22 cellular contexts compared by ENCODE assay signal in the genomic region with DNA sequence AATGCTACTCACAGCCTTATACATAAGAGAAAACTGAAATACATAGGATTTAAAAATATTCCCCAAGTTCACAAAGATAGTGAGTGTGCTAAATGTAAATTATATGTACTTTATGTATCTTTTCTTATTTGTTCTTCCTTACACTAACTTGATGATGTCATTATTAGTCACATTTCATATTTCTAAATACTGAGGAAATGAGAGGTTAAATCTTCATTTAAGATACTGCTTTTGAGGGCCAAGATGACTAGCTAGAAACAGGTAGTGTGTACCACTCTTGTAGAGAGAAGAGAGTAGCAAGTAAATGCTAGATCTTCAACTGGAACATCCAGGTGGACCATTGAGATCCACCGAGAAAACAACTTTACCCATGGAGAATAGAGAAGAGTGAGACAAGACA. TPM values are rescaled to one million over a fixed set of nuclear protein-coding genes. Genes with fewer than 3 reads are reported as not detected.
DNase-seq lines count a peak whose midpoint lies in the region; ATAC-seq, FAIRE-seq and TF ChIP-seq lines count a peak whose summit lies in the region.
"Had no signal": no experiment of that assay in that cellular context is flagged by ENCODE, and none has a peak within 500 bp of the region (broad histone marks: within the 10 kb centered on the region; RNA-seq: fewer than 3 reads in every experiment).

No MANE protein-coding gene starts in this region.

- intact Hi-C loops in PC-3 (cut with micrococcal nuclease) (no loop called here), cardiac septum (cut with DNase I) (no loop called here)

- H3K27me3 ChIP-seq in PC-3 (ENCODE audit: low read length), result no peaks in the 10 kb centered on the region
- no peaks in the 10 kb centered on the region for H3K27me3 ChIP-seq in bronchial epithelial cell (ENCODE audit: control insufficient read depth, insufficient read depth, low read length)
- H3K27me3 ChIP-seq: BLaER1, Peyer's patch had no signal

- peaks cover 13 to 17% of the 10 kb centered on the region in 2 donors for H3K36me3 Mint-ChIP-seq in activated T-cell treated with anti-CD3 and anti-CD28 coated beads, Interleukin-2, amount 50 U/mL, for 72 hours (ENCODE audit: insufficient read depth in 2 of 2)
- H3K36me3 Mint-ChIP-seq in stimulated activated effector memory CD8-positive, alpha-beta T cell treated with anti-CD3 and anti-CD28 coated beads, Interleukin-12 subunit alpha, Interleukin-12 subunit beta, amount 100 ng/mL, for 72 hours, result peaks cover 24% of the 10 kb centered on the region

- no peak for TF ChIP-seq CTCF in PC-3 (conservative IDR thresholded peaks at IDR 0.05; ENCODE audit: low read depth, low read length)
- TF ChIP-seq CTCF in bronchial epithelial cell (IDR thresholded peaks at IDR 0.05; ENCODE audit: insufficient read depth, low read length, severe bottlenecking), result no peak

- H3K27me3 Mint-ChIP-seq in activated T-cell treated with anti-CD3 and anti-CD28 coated beads, Interleukin-2, amount 50 U/mL, for 72 hours (ENCODE audit: low read depth), result peaks cover 33% of the 10 kb centered on the region
- H3K27me3 Mint-ChIP-seq: CD4-positive, alpha-beta memory T cell had no signal

- no peak overlapping the region for H2AFZ ChIP-seq in PC-3 (ENCODE audit: low read length)
- H2AFZ ChIP-seq: GM23248 had no signal

- POLR2A ChIA-PET in PC-3 (lab: Charles Lee; ENCODE audit: unreplicated experiment), result no interaction called here

- no peak for FAIRE-seq in bronchial epithelial cell (lab: Jason Lieb, UNC)
- FAIRE-seq: GM12891, GM19239 had no signal

- H3K36me3 ChIP-seq in PC-3 (ENCODE audit: low read depth, low read length) (no peaks in the 10 kb centered on the region), bronchial epithelial cell (ENCODE audit: control insufficient read depth, insufficient read depth, low read length) (no peaks in the 10 kb centered on the region)
- H3K36me3 ChIP-seq: BLaER1, HAP-1, Peyer's patch had no signal

- DNase-seq in activated T-cell treated with anti-CD3 and anti-CD28 coated beads, Interleukin-2, amount 50 U/mL, for 72 hours, result no peak
- DNase-seq in activated T-cell treated with anti-CD3 and anti-CD28 coated beads, Interleukin-2, amount 50 U/mL, for 1 hour, result no peak
- DNase-seq in PC-3, result peak; percentile 26
- DNase-seq in bronchial epithelial cell (ENCODE audit: low read depth), result peak; percentile 78
- DNase-seq in stimulated activated effector memory CD8-positive, alpha-beta T cell treated with anti-CD3 and anti-CD28 coated beads, Interleukin-12 subunit alpha, Interleukin-12 subunit beta, amount 100 ng/mL, for 72 hours (ENCODE audit: low spot score in 2 of 2), result no peak
- DNase-seq in cardiac septum (ENCODE audit: low spot score), result no peak
- DNase-seq: Calu3; CD4-positive, alpha-beta memory T cell; GM23248; KG1; NCI-H1105 treated with DMSO at 0.1 percent for 48 hours; NCI-H1694; NCI-H2081 treated with DMSO at 0.1 percent for 48 hours; Peyer's patch; SHP77 had no signal

- H3K9ac ChIP-seq in PC-3 (ENCODE audit: low read length), result no peak overlapping the region
- H3K9ac ChIP-seq: BLaER1, GM23248 had no signal

- no peaks in the 10 kb centered on the region for H3F3A ChIP-seq in PC-3 (ENCODE audit: low read length, unreplicated experiment)

- no peaks in the 10 kb centered on the region for H3K9me2 ChIP-seq in PC-3 (replicated peaks; ENCODE audit: low read length)

- H3K4me3 ChIP-seq in PC-3 (ENCODE audit: low read length), result no peak overlapping the region
- H3K4me3 ChIP-seq in bronchial epithelial cell (ENCODE audit: low read depth, low read length), result no peak overlapping the region
- H3K4me3 ChIP-seq: BLaER1, GM23248, HAP-1, Peyer's patch had no signal

- CTCF ChIA-PET in PC-3 (lab: Charles Lee), result no interaction called here

- H3K4me2 ChIP-seq in PC-3 (ENCODE audit: low read length), result no peak overlapping the region
- H3K4me2 ChIP-seq: BLaER1 had no signal

- no peaks in the 10 kb centered on the region for H4K20me1 ChIP-seq in PC-3 (ENCODE audit: low read length)
- H4K20me1 ChIP-seq: BLaER1 had no signal

- H3K79me2 ChIP-seq in PC-3 (ENCODE audit: low read length), result no peaks in the 10 kb centered on the region

- ATAC-seq in activated T-cell treated with anti-CD3 and anti-CD28 coated beads, Interleukin-2, amount 50 U/mL, for 72 hours (replicated peaks in 1 of 2), result peak; percentile 45 to 52
- peak; percentile 33; the same call in 1 of the 2 replicates for ATAC-seq in PC-3
- ATAC-seq in stimulated activated effector memory CD8-positive, alpha-beta T cell treated with anti-CD3 and anti-CD28 coated beads, Interleukin-12 subunit alpha, Interleukin-12 subunit beta, amount 100 ng/mL, for 72 hours, result peak; percentile 55
- no peak for ATAC-seq in HG02981 (IDR thresholded peaks at IDR 0.05; ENCODE audit: unreplicated experiment)

- no peak overlapping the region for H3K27ac ChIP-seq in PC-3 (ENCODE audit: low read length)
- H3K27ac ChIP-seq: BLaER1, GM23248, Peyer's patch had no signal

- no peak overlapping the region for H3K27ac Mint-ChIP-seq in activated T-cell treated with anti-CD3 and anti-CD28 coated beads, Interleukin-2, amount 50 U/mL, for 72 hours
- peak overlapping the region; percentile 58 for H3K27ac Mint-ChIP-seq in stimulated activated effector memory CD8-positive, alpha-beta T cell treated with anti-CD3 and anti-CD28 coated beads, Interleukin-12 subunit alpha, Interleukin-12 subunit beta, amount 100 ng/mL, for 72 hours

- H3K9me3 Mint-ChIP-seq in activated T-cell treated with anti-CD3 and anti-CD28 coated beads, Interleukin-2, amount 50 U/mL, for 72 hours, result peaks cover 6 to 7% of the 10 kb centered on the region in 2 donors
- peaks cover 13% of the 10 kb centered on the region for H3K9me3 Mint-ChIP-seq in stimulated activated effector memory CD8-positive, alpha-beta T cell treated with anti-CD3 and anti-CD28 coated beads, Interleukin-12 subunit alpha, Interleukin-12 subunit beta, amount 100 ng/mL, for 72 hours

- H3K4me1 ChIP-seq in PC-3 (ENCODE audit: insufficient read depth, low read length), result no peaks in the 10 kb centered on the region
- H3K4me1 ChIP-seq: BLaER1, HAP-1, Peyer's patch had no signal

- peaks cover 11% of the 10 kb centered on the region for H3K4me1 Mint-ChIP-seq in activated T-cell treated with anti-CD3 and anti-CD28 coated beads, Interleukin-2, amount 50 U/mL, for 72 hours (ENCODE audit: low read depth)
- peaks cover 23% of the 10 kb centered on the region for H3K4me1 Mint-ChIP-seq in stimulated activated effector memory CD8-positive, alpha-beta T cell treated with anti-CD3 and anti-CD28 coated beads, Interleukin-12 subunit alpha, Interleukin-12 subunit beta, amount 100 ng/mL, for 72 hours

- H3K9me3 ChIP-seq in PC-3 (ENCODE audit: low read length), result no peaks in the 10 kb centered on the region
- H3K9me3 ChIP-seq: BLaER1, HAP-1, Peyer's patch had no signal

- no TSS peak for BruUV-seq in PC-3 (replicated peaks; lab: Mats Ljungman, UMichigan)

- H3K4me3 Mint-ChIP-seq in activated T-cell treated with anti-CD3 and anti-CD28 coated beads, Interleukin-2, amount 50 U/mL, for 72 hours, result no peak overlapping the region
- no peak overlapping the region for H3K4me3 Mint-ChIP-seq in stimulated activated effector memory CD8-positive, alpha-beta T cell treated with anti-CD3 and anti-CD28 coated beads, Interleukin-12 subunit alpha, Interleukin-12 subunit beta, amount 100 ng/mL, for 72 hours
- H3K4me3 Mint-ChIP-seq: CD4-positive, alpha-beta memory T cell had no signal

RNA-seq across cellular contexts. Expression of a gene that starts 29.8 kb away (rescaled TPM):
- 10 to 100 TPM; 11.5 to 23.0 TPM for total RNA-seq in activated T-cell treated with anti-CD3 and anti-CD28 coated beads, Interleukin-2, amount 50 U/mL, for 72 hours
- total RNA-seq in PC-3 (2014; rRNA removed) (not detected in 2 replicates), bronchial epithelial cell (not detected in 2 replicates), cardiac septum (0.19 TPM)
- total RNA-seq: A673, Calu3, GM23248, NCI-H460 had no signal

RNA-seq across cellular contexts. Expression of a gene that starts 48.5 kb away (rescaled TPM):
- 100 to 1,000 TPM; 311 to 326 TPM for total RNA-seq in activated T-cell treated with anti-CD3 and anti-CD28 coated beads, Interleukin-2, amount 50 U/mL, for 72 hours
- total RNA-seq in PC-3 (2014; rRNA removed) (0.98 and 1.3 TPM in 2 replicates), bronchial epithelial cell (34.0 and 54.7 TPM in 2 replicates), cardiac septum (31.1 TPM)

Comparison
In these comparisons a context has a peak if more than half of its experiments do, and no peak if none do; other contexts are left out.
1. DNase-seq: peak in PC-3 (single experiment) and bronchial epithelial cell (single experiment); none in activated T-cell treated with anti-CD3 and anti-CD28 coated beads, Interleukin-2, amount 50 U/mL, for 72 hours (0 of 2), activated T-cell treated with anti-CD3 and anti-CD28 coated beads, Interleukin-2, amount 50 U/mL, for 1 hour (single experiment), stimulated activated effector memory CD8-positive, alpha-beta T cell treated with anti-CD3 and anti-CD28 coated beads, Interleukin-12 subunit alpha, Interleukin-12 subunit beta, amount 100 ng/mL, for 72 hours (0 of 2) and cardiac septum (single experiment).
2. RNA of a gene that starts 29.8 kb away (total RNA-seq): 11.5 to 23.0 TPM in activated T-cell treated with anti-CD3 and anti-CD28 coated beads, Interleukin-2, amount 50 U/mL, for 72 hours; 0.19 TPM in cardiac septum (single experiment), not detected in PC-3 and not detected in bronchial epithelial cell; every median in the first group is over 10 times any median in the second.
3. RNA of a gene that starts 48.5 kb away (total RNA-seq): 311 to 326 TPM in activated T-cell treated with anti-CD3 and anti-CD28 coated beads, Interleukin-2, amount 50 U/mL, for 72 hours, 34.0 to 54.7 TPM in bronchial epithelial cell and 31.1 TPM in cardiac septum (single experiment); 0.98 to 1.3 TPM in PC-3; every median in the first group is over 10 times any median in the second.